In genomic region chr4:23956601-23957364, GRCh38 we compare ENCODE assay signal across 28 cellular contexts.
DNase-seq lines count a peak whose midpoint lies in the region; ATAC-seq, FAIRE-seq and TF ChIP-seq lines count a peak whose summit lies in the region.
"Had no signal": no experiment of that assay in that cellular context is flagged by ENCODE, and none has a peak within 500 bp of the region (broad histone marks: within the 10 kb centered on the region; RNA-seq: fewer than 3 reads in every experiment).

No MANE protein-coding gene starts in this region.

- in situ Hi-C loops in G401 (cut with HindIII; ENCODE audit: low sequenced_read_pairs): no loop called here

- 97% methylated on average over 4 of the region's 4 CpGs for WGBS in hepatocyte (ENCODE audit: low lambda C conversion rate, missing lambda C conversion rate)

- no peak overlapping the region for H3K27ac ChIP-seq in hepatocyte
- no peak overlapping the region for H3K27ac ChIP-seq in substantia nigra (ENCODE audit: low read depth, low read length, poor library complexity, severe bottlenecking)
- H3K27ac ChIP-seq: esophagus squamous epithelium, neural progenitor cell, PC-9, SK-N-MC, skin epidermis, tibial nerve had no signal

- H3K9me2 ChIP-seq in hepatocyte (replicated peaks; ENCODE audit: insufficient read depth): no peaks in the 10 kb centered on the region

- no peak overlapping the region for H3K4me3 ChIP-seq in foreskin fibroblast (ENCODE audit: low read depth in 1 of 2, low read length in 2 of 2)
- H3K4me3 ChIP-seq in hepatocyte: no peak overlapping the region
- H3K4me3 ChIP-seq: esophagus squamous epithelium, neural progenitor cell, PC-9, SK-N-MC, skin epidermis, tibial nerve had no signal

- no peaks in the 10 kb centered on the region for H3K36me3 ChIP-seq in hepatocyte (replicated peaks; ENCODE audit: insufficient read depth, low read depth)
- H3K36me3 ChIP-seq: esophagus squamous epithelium, neural progenitor cell, tibial nerve had no signal

- H4K20me1 ChIP-seq in hepatocyte (ENCODE audit: insufficient read depth, poor library complexity, severe bottlenecking): no peaks in the 10 kb centered on the region

- H2AFZ ChIP-seq in hepatocyte: no peak overlapping the region
- H2AFZ ChIP-seq: neural progenitor cell, PC-9 had no signal

- H3K27me3 ChIP-seq in hepatocyte: no peaks in the 10 kb centered on the region
- H3K27me3 ChIP-seq: esophagus squamous epithelium, neural progenitor cell, tibial nerve had no signal

- H3K4me2 ChIP-seq in hepatocyte: no peak overlapping the region
- H3K4me2 ChIP-seq: neural progenitor cell, PC-9 had no signal

- H3K9me3 ChIP-seq in hepatocyte (ENCODE audit: low read depth): no peaks in the 10 kb centered on the region
- H3K9me3 ChIP-seq: esophagus squamous epithelium, tibial nerve had no signal

- TF ChIP-seq POLR2A in H54 (IDR thresholded peaks at IDR 0.05; ENCODE audit: low read depth, low read length): no peak

- DNase-seq in CD1c-positive myeloid dendritic cell (ENCODE audit: extremely low spot score): peak; percentile 24
- peak; percentile 3 for DNase-seq in H54 (ENCODE audit: insufficient read length, low spot score)
- peak; percentile 65 for DNase-seq in RCC 7860 (ENCODE audit: low spot score)
- peak; percentile 36 to 37 for DNase-seq in foreskin fibroblast
- no peak for DNase-seq in G401 (ENCODE audit: low spot score)
- DNase-seq in hepatocyte (ENCODE audit: low spot score): no peak
- no peak for DNase-seq in left lobe of liver (ENCODE audit: low spot score)
- DNase-seq in substantia nigra (lab: John Stamatoyannopoulos, UW): no peak
- DNase-seq: activated CD4-positive, CD25-positive, alpha-beta regulatory T cell; activated CD8-positive, alpha-beta T cell treated with anti-CD3 and anti-CD28 coated beads for 36 hours; activated naive CD4-positive, alpha-beta T cell treated with Interleukin-2 at 50 U/mL for 16 hours; activated T-cell treated with anti-CD3 and anti-CD28 coated beads, Interleukin-2, amount 50 U/mL, for 1 hour; anterior cingulate cortex; CD4-positive, CD25-positive, alpha-beta regulatory T cell; DMS153; effector memory CD4-positive, alpha-beta T cell; esophagus squamous epithelium; head of caudate nucleus; left ventricle myocardium superior; NCI-H2227 treated with DMSO at 0.1 percent for 48 hours; NCI-H82; PC-9; stimulated activated CD4-positive, alpha-beta T cell treated with anti-CD3 and anti-CD28 coated beads, Interleukin-2, amount 100 ng/mL, for 24 hours; stimulated activated naive CD4-positive, alpha-beta T cell had no signal

- ATAC-seq in left lobe of liver: no peak
- ATAC-seq: activated CD8-positive, alpha-beta T cell treated with anti-CD3 and anti-CD28 coated beads for 36 hours had no signal

- FAIRE-seq in H54 (lab: Jason Lieb, UNC) (peak; percentile 30), RCC 7860 (lab: Jason Lieb, UNC) (no peak)

- TF ChIP-seq CTCF in foreskin fibroblast (IDR thresholded peaks at IDR 0.05; ENCODE audit: low read depth, low read length): no peak
- no peak for TF ChIP-seq CTCF in hepatocyte (IDR thresholded peaks at IDR 0.05; ENCODE audit: poor library complexity)

- no peaks in the 10 kb centered on the region for H3K4me1 ChIP-seq in hepatocyte (ENCODE audit: insufficient read depth)
- H3K4me1 ChIP-seq: esophagus squamous epithelium, neural progenitor cell, tibial nerve had no signal

- H3K79me2 ChIP-seq in hepatocyte: no peaks in the 10 kb centered on the region

Comparison
In these comparisons a context has a peak if more than half of its experiments do, and no peak if none do; other contexts are left out.
1. DNase-seq: peak in CD1c-positive myeloid dendritic cell (single experiment), H54 (single experiment), RCC 7860 (single experiment) and foreskin fibroblast (2 of 2); none in G401 (single experiment), hepatocyte (single experiment), left lobe of liver (single experiment) and substantia nigra (0 of 49).